Comparison of ENCODE assay signal across 1 cellular context in genomic region chr10:133312016-133312768, GRCh38.
TF ChIP-seq lines count a peak whose summit lies in the region.

No MANE protein-coding gene starts in this region.

TF ChIP-seq in GM12878, 131 proteins besides CTCF, POLR2A, EP300 and RAD21:
- TF ChIP-seq IRF4 (IDR thresholded peaks at IDR 0.05; ENCODE audit: low read depth, low read length) = no peak
- no peak for TF ChIP-seq BHLHE40 (IDR thresholded peaks at IDR 0.05; ENCODE audit: borderline replicate concordance in 1 of 2, low read depth in 2 of 2, low read length in 1 of 2)
- TF ChIP-seq RB1 (IDR thresholded peaks at IDR 0.05; ENCODE audit: borderline replicate concordance) = no peak
- no peak for TF ChIP-seq RFX5 (IDR thresholded peaks at IDR 0.05; ENCODE audit: low read depth, low read length)
- TF ChIP-seq WRNIP1 (IDR thresholded peaks at IDR 0.05; ENCODE audit: borderline replicate concordance, low read depth, low read length) = no peak
- no peak for TF ChIP-seq SUZ12 (IDR thresholded peaks at IDR 0.05; ENCODE audit: unreplicated experiment)
- no peak for TF ChIP-seq PBX3 (IDR thresholded peaks at IDR 0.05; ENCODE audit: insufficient replicate concordance, low read depth, low read length)
- no peak for TF ChIP-seq FOXK2 (IDR thresholded peaks at IDR 0.05)
- TF ChIP-seq GATAD2B (conservative IDR thresholded peaks at IDR 0.05; ENCODE audit: low read depth) = no peak
- TF ChIP-seq TCF12 (IDR thresholded peaks at IDR 0.05; ENCODE audit: low read depth, low read length) = no peak
- no peak for TF ChIP-seq SMAD1 (IDR thresholded peaks at IDR 0.05; ENCODE audit: low read depth, partially characterized antibody)
- TF ChIP-seq YY1 (IDR thresholded peaks at IDR 0.05; ENCODE audit: low read depth, low read length) = no peak
- TF ChIP-seq BMI1 (IDR thresholded peaks at IDR 0.05; ENCODE audit: borderline replicate concordance) = no peak
- TF ChIP-seq TBL1XR1 (IDR thresholded peaks at IDR 0.05; ENCODE audit: low read depth, low read length) = no peak
- TF ChIP-seq MXI1 (IDR thresholded peaks at IDR 0.05; ENCODE audit: low read depth, low read length) = no peak
